ENCODE assay signal across 32 cellular contexts in genomic region chr1:180606109-180606508, GRCh38. TPM values are rescaled to one million over a fixed set of nuclear protein-coding genes. Genes with fewer than 3 reads are reported as not detected.
"Had no signal": no experiment of that assay in that cellular context is flagged by ENCODE, and none has a peak within 500 bp of the region (broad histone marks: within the 10 kb centered on the region; RNA-seq: fewer than 3 reads in every experiment).

No MANE protein-coding gene starts in this region.

- H3K9me3 ChIP-seq: adrenal gland, body of pancreas had no signal

- H3K4me3 ChIP-seq: adrenal gland, body of pancreas, cardiac muscle cell had no signal

- H3K36me3 ChIP-seq: adrenal gland, brain microvascular endothelial cell, cardiac muscle cell, WERI-Rb-1 had no signal

- H3K27ac ChIP-seq: adrenal gland, body of pancreas, brain microvascular endothelial cell, cardiac muscle cell, WERI-Rb-1 had no signal

- DNase-seq: activated CD4-positive, alpha-beta memory T cell treated with anti-CD3 and anti-CD28 coated beads, Interleukin-2, amount 10 ng/mL, durations not matched to agents 7 days and 5 days; activated CD4-positive, alpha-beta T cell treated with anti-CD3 and anti-CD28 coated beads for 1 hour; activated CD4-positive, alpha-beta T cell treated with anti-CD3 and anti-CD28 coated beads for 36 hours; activated CD4-positive, alpha-beta T cell treated with anti-CD3 and anti-CD28 coated beads for 48 hours; activated CD4-positive, alpha-beta T cell treated with anti-CD3 and anti-CD28 coated beads, Interleukin-2, amount 10 ng/mL, durations not matched to agents 7 days and 5 days; activated CD4-positive, alpha-beta T cell treated with anti-CD3 and anti-CD28 coated beads, Interleukin-2, amount 50 U/mL, for 48 hours; activated CD4-positive, CD25-positive, alpha-beta regulatory T cell; activated CD8-positive, alpha-beta memory T cell treated with anti-CD3 and anti-CD28 coated beads for 24 hours; activated CD8-positive, alpha-beta memory T cell treated with anti-CD3 and anti-CD28 coated beads, Interleukin-2, amount 10 ng/mL, durations not matched to agents 7 days and 5 days; activated CD8-positive, alpha-beta memory T cell treated with anti-CD3 and anti-CD28 coated beads, Interleukin-2, amount 50 U/mL, for 48 hours; activated CD8-positive, alpha-beta T cell treated with anti-CD3 and anti-CD28 coated beads, Interleukin-2, amount 10 ng/mL, durations not matched to agents 7 days and 5 days; activated effector memory CD4-positive, alpha-beta T cell treated with anti-CD3 and anti-CD28 coated beads, Interleukin-2, amount 50 U/mL, for 16 hours; activated gamma-delta T cell treated with Interleukin-2 at 50 U/mL for 16 hours; activated naive CD4-positive, alpha-beta T cell; activated naive CD4-positive, alpha-beta T cell treated with anti-CD3 and anti-CD28 coated beads for 36 hours; activated naive CD4-positive, alpha-beta T cell treated with anti-CD3 and anti-CD28 coated beads, Interleukin-2, amount 50 U/mL, for 16 hours; activated naive CD8-positive, alpha-beta T cell treated with anti-CD3 and anti-CD28 coated beads for 36 hours; activated T-cell treated with anti-CD3 and anti-CD28 coated beads, Interleukin-2, amount 50 U/mL, for 1 hour; activated T-cell treated with anti-CD3 and anti-CD28 coated beads, Interleukin-2, amount 50 U/mL, for 4 hours; activated T-cell treated with anti-CD3 and anti-CD28 coated beads, Interleukin-2, amount 50 U/mL, for 72 hours; adrenal gland; amniotic stem cell; aorta; body of pancreas; brain microvascular endothelial cell; caudate nucleus; cerebellar nuclear complex; T-helper 1 cell; T-helper 2 cell; T-helper 9 cell; WERI-Rb-1 had no signal

- H3K27me3 ChIP-seq: adrenal gland, body of pancreas, brain microvascular endothelial cell, cardiac muscle cell had no signal

RNA-seq across cellular contexts. Expression of gene OVAAL, which starts 47.3 kb away (rescaled TPM):
- polyA plus RNA-seq: adrenal gland, aorta had no signal
